Comparison of ENCODE assay signal across 8 cellular contexts in genomic region chr3:48555231-48555948, GRCh38. TPM values are rescaled to one million over a fixed set of nuclear protein-coding genes. Genes with fewer than 3 reads are reported as not detected.
DNase-seq lines count a peak whose midpoint lies in the region; ATAC-seq and TF ChIP-seq lines count a peak whose summit lies in the region.

No MANE protein-coding gene starts in this region.

- no peak overlapping the region for H3K27ac Mint-ChIP-seq in CD4-positive, alpha-beta T cell
- H3K27ac Mint-ChIP-seq in HFFc6, result peak overlapping the region; percentile 65
- H3K27ac Mint-ChIP-seq in activated T-helper 17 cell treated with anti-CD3 and anti-CD28 coated beads, Interleukin-2, amount 50 U/mL, for 72 hours, result peak overlapping the region; percentile 74
- H3K27ac Mint-ChIP-seq in naive thymus-derived CD4-positive, alpha-beta T cell, result peak overlapping the region in 4 of 9 donors; percentile 9 to 72 (median 42)

- H3K27me3 ChIP-seq in CD4-positive, alpha-beta T cell (ENCODE audit: control insufficient read depth, insufficient read depth, low read length), result no peaks in the 10 kb centered on the region
- H3K27me3 ChIP-seq in naive thymus-derived CD4-positive, alpha-beta T cell (ENCODE audit: control insufficient read depth in 2 of 2, insufficient read depth in 2 of 2, low read length in 2 of 2), result no peaks in the 10 kb centered on the region
- no peaks in the 10 kb centered on the region for H3K27me3 ChIP-seq in dorsolateral prefrontal cortex
- no peaks in the 10 kb centered on the region for H3K27me3 ChIP-seq in H7 (ENCODE audit: control insufficient read depth, insufficient read depth, low read length)

- no peak for DNase-seq in CD4-positive, alpha-beta T cell
- DNase-seq in HFFc6, result no peak
- no peak for DNase-seq in naive thymus-derived CD4-positive, alpha-beta T cell
- no peak for DNase-seq in NCI-H526 (lab: John Stamatoyannopoulos, UW)
- DNase-seq in dorsolateral prefrontal cortex, result no peak
- no peak for DNase-seq in GF-D8 (lab: John Stamatoyannopoulos, UW)
- no peak for DNase-seq in H7

- peak overlapping the region; percentile 59 for H3K4me3 Mint-ChIP-seq in CD4-positive, alpha-beta T cell
- peak overlapping the region; percentile 84 for H3K4me3 Mint-ChIP-seq in HFFc6
- H3K4me3 Mint-ChIP-seq in activated T-helper 17 cell treated with anti-CD3 and anti-CD28 coated beads, Interleukin-2, amount 50 U/mL, for 72 hours, result peak overlapping the region; percentile 69
- peak overlapping the region; percentile 60 to 93 (median 82) for H3K4me3 Mint-ChIP-seq in naive thymus-derived CD4-positive, alpha-beta T cell

- CTCF ChIA-PET in CD4-positive, alpha-beta T cell (lab: Charles Lee), result interaction anchor here (1.0 kb wide), 1 partner anchor 119 kb away, joined by 5 read pairs; no protein-coding TSS in a partner anchor
- CTCF ChIA-PET in naive thymus-derived CD4-positive, alpha-beta T cell (lab: Charles Lee), result interaction anchor here (0.6 to 2.2 kb wide), 11 partner anchors 48 to 1080 kb away, joined by 3 to 15 read pairs (median 4); partner anchors contain the start of genes CCDC51, SCAP, TMA7 and UQCRC1

- no peak for ATAC-seq in CD4-positive, alpha-beta T cell (ENCODE audit: poor library complexity)
- ATAC-seq in activated T-helper 17 cell treated with anti-CD3 and anti-CD28 coated beads, Interleukin-2, amount 50 U/mL, for 72 hours (replicated peaks), result no peak
- no peak for ATAC-seq in naive thymus-derived CD4-positive, alpha-beta T cell

- H3K36me3 Mint-ChIP-seq in CD4-positive, alpha-beta T cell (ENCODE audit: low read depth), result no peaks in the 10 kb centered on the region
- H3K36me3 Mint-ChIP-seq in HFFc6 (ENCODE audit: low read depth), result no peaks in the 10 kb centered on the region
- peaks cover 72% of the 10 kb centered on the region for H3K36me3 Mint-ChIP-seq in activated T-helper 17 cell treated with anti-CD3 and anti-CD28 coated beads, Interleukin-2, amount 50 U/mL, for 72 hours (ENCODE audit: low read depth)
- peaks cover 0 to 16% (median 0%) of the 10 kb centered on the region in 5 donors for H3K36me3 Mint-ChIP-seq in naive thymus-derived CD4-positive, alpha-beta T cell

- H3K36me3 ChIP-seq in naive thymus-derived CD4-positive, alpha-beta T cell (ENCODE audit: control insufficient read depth in 2 of 3, insufficient read depth in 3 of 3, low read length in 3 of 3), result no peaks in the 10 kb centered on the region
- no peaks in the 10 kb centered on the region; the same call in 1 of the 2 replicates for H3K36me3 ChIP-seq in H7 (replicated peaks; ENCODE audit: control insufficient read depth, insufficient read depth, low read length)

- POLR2A ChIA-PET in CD4-positive, alpha-beta T cell (lab: Charles Lee), result interaction anchor here (0.8 to 3.2 kb wide), 4 partner anchors 82 to 119 kb away, joined by 3 to 28 read pairs (median 4); partner anchors contain the start of genes CCDC51 and TMA7
- POLR2A ChIA-PET in naive thymus-derived CD4-positive, alpha-beta T cell (lab: Charles Lee), result interaction anchor here (0.7 to 1.3 kb wide), 3 partner anchors 51 to 114 kb away, joined by 4 to 5 read pairs (median 4); partner anchors contain the start of gene SHISA5

- intact Hi-C loops in CD4-positive, alpha-beta T cell (cut with DNase I, micrococcal nuclease), result loop anchor here in 1 of 2 experiments (5.0 kb wide), 3 partner anchors 102 to 773 kb away; partner anchors contain the start of genes IP6K2 and SMARCC1
- intact Hi-C loops in naive thymus-derived CD4-positive, alpha-beta T cell (cut with micrococcal nuclease), result loop anchor here (5.0 to 10.0 kb wide), 7 partner anchors 311 to 1041 kb away; partner anchors contain the start of genes NDUFAF3 (in 2 of the 2), WDR6 (in 2 of the 2), CCDC71 (in 1 of the 2) and ELP6 (in 1 of the 2)
- intact Hi-C loops in dorsolateral prefrontal cortex (cut with DNase I), result loop anchor here in 1 of 2 donors (10.0 kb wide), 1 partner anchor 109 kb away; the partner anchor contains the start of gene CELSR3

- H3K4me1 ChIP-seq in naive thymus-derived CD4-positive, alpha-beta T cell (ENCODE audit: control insufficient read depth in 2 of 2, insufficient read depth in 2 of 2, low read length in 2 of 2), result peaks cover 5 to 10% of the 10 kb centered on the region in 2 donors

- H3K4me3 ChIP-seq in naive thymus-derived CD4-positive, alpha-beta T cell (ENCODE audit: low read length), result no peak overlapping the region
- peak overlapping the region in 20 of 59 donors; percentile 59 to 87 (median 78) for H3K4me3 ChIP-seq in dorsolateral prefrontal cortex
- no peak overlapping the region; the same call in 1 of the 2 replicates for H3K4me3 ChIP-seq in H7 (ENCODE audit: insufficient read depth, low read depth, low read length)

- H3K4me1 Mint-ChIP-seq in CD4-positive, alpha-beta T cell (ENCODE audit: low read depth), result peaks cover 25% of the 10 kb centered on the region
- H3K4me1 Mint-ChIP-seq in HFFc6 (ENCODE audit: low read depth), result peaks cover 39% of the 10 kb centered on the region
- H3K4me1 Mint-ChIP-seq in activated T-helper 17 cell treated with anti-CD3 and anti-CD28 coated beads, Interleukin-2, amount 50 U/mL, for 72 hours, result peaks cover 5% of the 10 kb centered on the region
- peaks cover 11 to 68% (median 24%) of the 10 kb centered on the region in 7 donors for H3K4me1 Mint-ChIP-seq in naive thymus-derived CD4-positive, alpha-beta T cell

- no peaks in the 10 kb centered on the region for H3K27me3 Mint-ChIP-seq in CD4-positive, alpha-beta T cell
- H3K27me3 Mint-ChIP-seq in HFFc6 (ENCODE audit: insufficient read depth), result peaks cover 12% of the 10 kb centered on the region
- H3K27me3 Mint-ChIP-seq in activated T-helper 17 cell treated with anti-CD3 and anti-CD28 coated beads, Interleukin-2, amount 50 U/mL, for 72 hours, result no peaks in the 10 kb centered on the region
- H3K27me3 Mint-ChIP-seq in naive thymus-derived CD4-positive, alpha-beta T cell, result peaks cover 0 to 3% (median 0%) of the 10 kb centered on the region in 5 donors

- no peaks in the 10 kb centered on the region for H3K9me3 ChIP-seq in CD4-positive, alpha-beta T cell (ENCODE audit: control insufficient read depth, low read length)
- H3K9me3 ChIP-seq in naive thymus-derived CD4-positive, alpha-beta T cell (ENCODE audit: control insufficient read depth in 2 of 3, low read length in 3 of 3), result no peaks in the 10 kb centered on the region

- H3K27ac ChIP-seq in CD4-positive, alpha-beta T cell (ENCODE audit: low read depth, low read length), result no peak overlapping the region
- no peak overlapping the region for H3K27ac ChIP-seq in naive thymus-derived CD4-positive, alpha-beta T cell (ENCODE audit: low read depth, low read length)
- H3K27ac ChIP-seq in dorsolateral prefrontal cortex, result peak overlapping the region in 15 of 59 donors; percentile 1 to 92 (median 84)

- no peak for TF ChIP-seq CTCF in CD4-positive, alpha-beta T cell (IDR thresholded peaks at IDR 0.05)
- no peak for TF ChIP-seq CTCF in HFFc6 (IDR thresholded peaks at IDR 0.05)
- no peak for TF ChIP-seq CTCF in dorsolateral prefrontal cortex (IDR thresholded peaks at IDR 0.05 in 54 of 56, conservative IDR thresholded peaks at IDR 0.05 in 2 of 56; ENCODE audit: low read depth in 1 of 56, partially characterized antibody in 56 of 56)

- no peaks in the 10 kb centered on the region for H3K9me3 Mint-ChIP-seq in CD4-positive, alpha-beta T cell
- H3K9me3 Mint-ChIP-seq in HFFc6, result no peaks in the 10 kb centered on the region; the same call in 1 of the 2 replicates
- H3K9me3 Mint-ChIP-seq in activated T-helper 17 cell treated with anti-CD3 and anti-CD28 coated beads, Interleukin-2, amount 50 U/mL, for 72 hours, result no peaks in the 10 kb centered on the region
- H3K9me3 Mint-ChIP-seq in naive thymus-derived CD4-positive, alpha-beta T cell, result no peaks in the 10 kb centered on the region

RNA-seq across cellular contexts. Expression of gene PFKFB4, which starts 1.2 kb away (rescaled TPM):
- 1 to 10 TPM in 1 of 2 experiments, under 1 TPM in 1; 0.98 to 2.5 TPM for total RNA-seq in CD4-positive, alpha-beta T cell
- total RNA-seq in HFFc6 (2021; fragmentation: NEBNext Ultra II Directional; extraction: Animal tissue kit (Norgen Biotek cat#: 25700)), result 10 to 100 TPM in 1 of 6 experiments, 1 to 10 TPM in 5; 7.5 to 10.5 (median 8.9) TPM
- total RNA-seq in activated T-helper 17 cell treated with anti-CD3 and anti-CD28 coated beads, Interleukin-2, amount 50 U/mL, for 72 hours, result 100 to 1,000 TPM in 1 of 2 donors, 10 to 100 TPM in 1; 52.5 to 277 TPM
- total RNA-seq in naive thymus-derived CD4-positive, alpha-beta T cell, result 10 to 100 TPM in 2 of 5 experiments, 1 to 10 TPM in 3; 3.0 to 64.2 (median 3.7) TPM
- polyA plus RNA-seq in naive thymus-derived CD4-positive, alpha-beta T cell, result 1 to 10 TPM; 2.6 to 3.4 TPM
- total RNA-seq in dorsolateral prefrontal cortex, result 10 to 100 TPM in 99 of 120 experiments, 1 to 10 TPM in 21; 5.9 to 24.4 (median 12.7) TPM
- 11.4 and 22.0 TPM in 2 replicates for total RNA-seq in H7 (2014; rRNA removed; shearing (Covaris generic))

RNA-seq across cellular contexts. Expression of gene UCN2, which starts 8.2 kb away (rescaled TPM):
- total RNA-seq in CD4-positive, alpha-beta T cell, result not detected
- 1 to 10 TPM; 4.3 to 6.4 (median 5.0) TPM for total RNA-seq in HFFc6 (2021; fragmentation: NEBNext Ultra II Directional; extraction: Animal tissue kit (Norgen Biotek cat#: 25700))
- under 1 TPM in 1 of 2 donors, not detected in 1; 0.34 TPM for total RNA-seq in activated T-helper 17 cell treated with anti-CD3 and anti-CD28 coated beads, Interleukin-2, amount 50 U/mL, for 72 hours
- under 1 TPM in 1 of 5 experiments, not detected in 4; 0.51 TPM for total RNA-seq in naive thymus-derived CD4-positive, alpha-beta T cell
- polyA plus RNA-seq in naive thymus-derived CD4-positive, alpha-beta T cell, result not detected
- total RNA-seq in dorsolateral prefrontal cortex, result 1 to 10 TPM in 3 of 120 experiments, under 1 TPM in 39, not detected in 78; 0.31 to 2.3 (median 0.45) TPM
- 0.15 and 0.69 TPM in 2 replicates for total RNA-seq in H7 (2014; rRNA removed; shearing (Covaris generic))

RNA-seq across cellular contexts. Expression of gene COL7A1, which starts 39.7 kb away (rescaled TPM):
- total RNA-seq in CD4-positive, alpha-beta T cell, result under 1 TPM; 0.73 to 0.93 TPM
- 100 to 1,000 TPM in 1 of 6 experiments, 10 to 100 TPM in 5; 74.9 to 113 (median 80.8) TPM for total RNA-seq in HFFc6 (2021; fragmentation: NEBNext Ultra II Directional; extraction: Animal tissue kit (Norgen Biotek cat#: 25700))
- 1 to 10 TPM; 6.1 to 6.3 TPM for total RNA-seq in activated T-helper 17 cell treated with anti-CD3 and anti-CD28 coated beads, Interleukin-2, amount 50 U/mL, for 72 hours
- 1 to 10 TPM in 3 of 5 experiments, under 1 TPM in 2; 0.71 to 3.4 (median 1.2) TPM for total RNA-seq in naive thymus-derived CD4-positive, alpha-beta T cell
- polyA plus RNA-seq in naive thymus-derived CD4-positive, alpha-beta T cell, result not detected
- total RNA-seq in dorsolateral prefrontal cortex, result 10 to 100 TPM; 10.4 to 39.7 (median 19.6) TPM
- total RNA-seq in H7 (2014; rRNA removed; shearing (Covaris generic)), result 19.4 and 29.4 TPM in 2 replicates

RNA-seq across cellular contexts. Expression of gene SHISA5, which starts 51.4 kb away (rescaled TPM):
- 100 to 1,000 TPM; 102 to 109 TPM for total RNA-seq in CD4-positive, alpha-beta T cell
- total RNA-seq in HFFc6 (2021; fragmentation: NEBNext Ultra II Directional; extraction: Animal tissue kit (Norgen Biotek cat#: 25700)), result 100 to 1,000 TPM; 266 to 286 (median 277) TPM
- total RNA-seq in activated T-helper 17 cell treated with anti-CD3 and anti-CD28 coated beads, Interleukin-2, amount 50 U/mL, for 72 hours, result 100 to 1,000 TPM; 112 to 113 TPM
- 100 to 1,000 TPM; 147 to 236 (median 182) TPM for total RNA-seq in naive thymus-derived CD4-positive, alpha-beta T cell
- polyA plus RNA-seq in naive thymus-derived CD4-positive, alpha-beta T cell, result 100 to 1,000 TPM; 348 to 383 TPM
- 100 to 1,000 TPM in 56 of 120 experiments, 10 to 100 TPM in 64; 71.6 to 162 (median 99.2) TPM for total RNA-seq in dorsolateral prefrontal cortex
- total RNA-seq in H7 (2014; rRNA removed; shearing (Covaris generic)), result 195 and 200 TPM in 2 replicates

RNA-seq across cellular contexts. Expression of gene UQCRC1, which starts 54.1 kb away (rescaled TPM):
- 10 to 100 TPM; 74.1 to 75.5 TPM for total RNA-seq in CD4-positive, alpha-beta T cell
- total RNA-seq in HFFc6 (2021; fragmentation: NEBNext Ultra II Directional; extraction: Animal tissue kit (Norgen Biotek cat#: 25700)), result 100 to 1,000 TPM; 254 to 322 (median 276) TPM
- 100 to 1,000 TPM; 177 to 269 TPM for total RNA-seq in activated T-helper 17 cell treated with anti-CD3 and anti-CD28 coated beads, Interleukin-2, amount 50 U/mL, for 72 hours
- 100 to 1,000 TPM in 2 of 5 experiments, 10 to 100 TPM in 3; 77.3 to 156 (median 91.7) TPM for total RNA-seq in naive thymus-derived CD4-positive, alpha-beta T cell
- polyA plus RNA-seq in naive thymus-derived CD4-positive, alpha-beta T cell, result 100 to 1,000 TPM; 151 to 164 TPM
- total RNA-seq in dorsolateral prefrontal cortex, result 100 to 1,000 TPM in 119 of 120 experiments, 10 to 100 TPM in 1; 75.3 to 310 (median 207) TPM
- total RNA-seq in H7 (2014; rRNA removed; shearing (Covaris generic)), result 492 and 610 TPM in 2 replicates
